ENCODE assay signal across 11 cellular contexts in the genomic region with DNA sequence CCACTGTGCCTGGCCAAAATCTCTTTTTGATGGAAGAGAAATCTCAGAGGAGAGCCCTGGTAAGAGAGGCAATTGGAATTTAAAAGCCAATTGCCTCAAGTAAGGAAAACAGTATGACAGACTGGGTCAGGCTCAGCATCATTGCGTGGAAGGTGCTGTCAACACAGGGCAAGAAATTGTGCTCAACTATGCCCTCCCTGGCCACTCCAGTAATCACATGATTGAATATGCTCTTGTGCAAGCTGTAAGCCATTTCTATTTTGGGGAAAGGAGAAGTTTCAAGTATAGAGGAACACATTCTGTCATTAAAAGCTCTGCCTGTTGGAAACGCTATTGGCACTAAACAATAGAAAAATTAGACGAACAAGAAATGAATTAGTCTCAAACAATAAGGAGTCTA.
DNase-seq lines count a peak whose midpoint lies in the region; ATAC-seq and TF ChIP-seq lines count a peak whose summit lies in the region.
"Had no signal": no experiment of that assay in that cellular context is flagged by ENCODE, and none has a peak within 500 bp of the region (broad histone marks: within the 10 kb centered on the region; RNA-seq: fewer than 3 reads in every experiment).

No MANE protein-coding gene starts in this region.

- H3K4me3 ChIP-seq in BLaER1 treated with 17β-estradiol and CSF1 and Interleukin-3, amounts not matched to agents 10 nM and 100 nM: no peak overlapping the region
- H3K4me3 ChIP-seq in hepatocyte (no peak overlapping the region), aorta (ENCODE audit: low read length in 2 of 2) (no peak overlapping the region)

- peak overlapping the region in 3 of 11 experiments; percentile 28 to 45 (median 34); a peak in 4 of 22 replicates for H3K9ac ChIP-seq in BLaER1 treated with 17β-estradiol and CSF1 and Interleukin-3, amounts not matched to agents 10 nM and 100 nM

- H3K4me1 ChIP-seq in BLaER1 treated with 17β-estradiol and CSF1 and Interleukin-3, amounts not matched to agents 10 nM and 100 nM: peaks cover 0 to 17% (median 2%) of the 10 kb centered on the region in 10 experiments; a peak in 10 of 20 replicates
- H3K4me1 ChIP-seq in hepatocyte (ENCODE audit: insufficient read depth) (no peaks in the 10 kb centered on the region), aorta (ENCODE audit: control insufficient read depth in 1 of 2, insufficient read depth in 2 of 2, low read length in 2 of 2) (no peaks in the 10 kb centered on the region)

- 75% methylated on average over 3 of the region's 3 CpGs for WGBS in hepatocyte (ENCODE audit: low lambda C conversion rate, missing lambda C conversion rate)
- WGBS in aorta, 2 donors: 67 to 70% methylated on average over 3 of the region's 3 CpGs

- H3K36me3 Mint-ChIP-seq in activated naive CD8-positive, alpha-beta T cell treated with anti-CD3 and anti-CD28 coated beads for 36 hours: no peaks in the 10 kb centered on the region

- peak overlapping the region in 8 of 11 experiments; percentile 45 to 71 (median 59); a peak in 14 of 22 replicates for H3K27ac ChIP-seq in BLaER1 treated with 17β-estradiol and CSF1 and Interleukin-3, amounts not matched to agents 10 nM and 100 nM
- H3K27ac ChIP-seq in hepatocyte: no peak overlapping the region
- H3K27ac ChIP-seq in aorta (ENCODE audit: low read depth in 1 of 2, low read length in 2 of 2): no peak overlapping the region

- H3K27me3 ChIP-seq in BLaER1 treated with 17β-estradiol and CSF1 and Interleukin-3, amounts not matched to agents 10 nM and 100 nM: no peaks in the 10 kb centered on the region
- no peaks in the 10 kb centered on the region for H3K27me3 ChIP-seq in hepatocyte
- H3K27me3 ChIP-seq in aorta (ENCODE audit: control insufficient read depth in 1 of 2, insufficient read depth in 2 of 2, low read length in 1 of 2): no peaks in the 10 kb centered on the region

- H3K27me3 Mint-ChIP-seq in activated naive CD8-positive, alpha-beta T cell treated with anti-CD3 and anti-CD28 coated beads for 36 hours: no peaks in the 10 kb centered on the region
- H3K27me3 Mint-ChIP-seq: B cell had no signal

- no peak overlapping the region for H3K27ac Mint-ChIP-seq in activated naive CD8-positive, alpha-beta T cell treated with anti-CD3 and anti-CD28 coated beads for 36 hours
- H3K27ac Mint-ChIP-seq: B cell had no signal

- no peak overlapping the region for H2AFZ ChIP-seq in hepatocyte

- POLR2A ChIA-PET in HEK293T (lab: Yijun Ruan, JAX): no interaction called here

- H3K9me2 ChIP-seq in hepatocyte (replicated peaks; ENCODE audit: insufficient read depth): no peaks in the 10 kb centered on the region

- TF ChIP-seq CTCF in hepatocyte (IDR thresholded peaks at IDR 0.05; ENCODE audit: poor library complexity): no peak

- no peaks in the 10 kb centered on the region for H4K20me1 ChIP-seq in BLaER1 treated with 17β-estradiol and CSF1 and Interleukin-3, amounts not matched to agents 10 nM and 100 nM
- H4K20me1 ChIP-seq in hepatocyte (ENCODE audit: insufficient read depth, poor library complexity, severe bottlenecking): no peaks in the 10 kb centered on the region

- no peak overlapping the region for H3K4me3 Mint-ChIP-seq in activated naive CD8-positive, alpha-beta T cell treated with anti-CD3 and anti-CD28 coated beads for 36 hours
- H3K4me3 Mint-ChIP-seq: B cell had no signal

- H3K4me1 Mint-ChIP-seq in activated naive CD8-positive, alpha-beta T cell treated with anti-CD3 and anti-CD28 coated beads for 36 hours: no peaks in the 10 kb centered on the region
- H3K4me1 Mint-ChIP-seq: B cell had no signal

- CTCF ChIA-PET in HEK293T (lab: Yijun Ruan, JAX): interaction anchor here (0.6 kb wide), 1 partner anchor 8 kb away, joined by 3 read pairs; no protein-coding TSS in a partner anchor

- no peak for ATAC-seq in HG02973 (IDR thresholded peaks at IDR 0.05; ENCODE audit: unreplicated experiment)
- no peak for ATAC-seq in HG03442 (IDR thresholded peaks at IDR 0.05; ENCODE audit: unreplicated experiment)
- no peak for ATAC-seq in aorta (ENCODE audit: low FRiP score)

- H3K4me2 ChIP-seq in BLaER1 treated with 17β-estradiol and CSF1 and Interleukin-3, amounts not matched to agents 10 nM and 100 nM: peak overlapping the region in 7 of 11 experiments; percentile 4 to 73 (median 53); a peak in 11 of 22 replicates
- H3K4me2 ChIP-seq in hepatocyte: no peak overlapping the region

- DNase-seq in HEK293T (ENCODE audit: extremely low spot score) (peak; percentile 13), OCI-M1 (lab: John Stamatoyannopoulos, UW) (peak; percentile 94), hepatocyte (ENCODE audit: low spot score) (peak; percentile 16), aorta (no peak)
- no peak for DNase-seq in activated naive CD8-positive, alpha-beta T cell treated with anti-CD3 and anti-CD28 coated beads for 36 hours
- DNase-seq: NCI-H2171 treated with DMSO at 0.1 percent for 48 hours, T1000 had no signal

- intact Hi-C loops in aorta (cut with DNase I): no loop called here

- H3K79me2 ChIP-seq in hepatocyte: no peaks in the 10 kb centered on the region

- H3K9me3 Mint-ChIP-seq in activated naive CD8-positive, alpha-beta T cell treated with anti-CD3 and anti-CD28 coated beads for 36 hours: peaks cover 2% of the 10 kb centered on the region

- H3K9me3 ChIP-seq in BLaER1 treated with 17β-estradiol and CSF1 and Interleukin-3, amounts not matched to agents 10 nM and 100 nM (replicated peaks in 1 of 11): no peaks in the 10 kb centered on the region
- H3K9me3 ChIP-seq in hepatocyte (ENCODE audit: low read depth): no peaks in the 10 kb centered on the region
- no peaks in the 10 kb centered on the region for H3K9me3 ChIP-seq in aorta (ENCODE audit: control insufficient read depth, low read length)

- H3K36me3 ChIP-seq in BLaER1 treated with 17β-estradiol and CSF1 and Interleukin-3, amounts not matched to agents 10 nM and 100 nM: no peaks in the 10 kb centered on the region
- H3K36me3 ChIP-seq in hepatocyte (replicated peaks; ENCODE audit: insufficient read depth, low read depth): no peaks in the 10 kb centered on the region
- H3K36me3 ChIP-seq in aorta (ENCODE audit: control insufficient read depth in 1 of 2, insufficient read depth in 2 of 2, low read length in 1 of 2): no peaks in the 10 kb centered on the region

TF ChIP-seq in HEK293T, 16 proteins besides CTCF, POLR2A, EP300 and RAD21:
- no peak for TF ChIP-seq FOXM1 (IDR thresholded peaks at IDR 0.05; ENCODE audit: borderline replicate concordance)
- no peak for TF ChIP-seq HDGF (IDR thresholded peaks at IDR 0.05; ENCODE audit: borderline replicate concordance)
- no peak for TF ChIP-seq BHLHE40 (IDR thresholded peaks at IDR 0.05; ENCODE audit: borderline replicate concordance)
TF ChIP-seq in HEK293T: peak in this region for 0.

Comparison
In these comparisons a context has a peak if more than half of its experiments do, and no peak if none do; other contexts are left out.
1. H3K27ac ChIP-seq: peak in BLaER1 treated with 17β-estradiol and CSF1 and Interleukin-3, amounts not matched to agents 10 nM and 100 nM (8 of 11); none in hepatocyte (single experiment) and aorta (0 of 2).
2. DNase-seq: peak in HEK293T (single experiment), OCI-M1 (single experiment) and hepatocyte (single experiment); none in activated naive CD8-positive, alpha-beta T cell treated with anti-CD3 and anti-CD28 coated beads for 36 hours (single experiment) and aorta (0 of 2).